ENCODE assay signal across 1 cellular context in the genomic region with DNA sequence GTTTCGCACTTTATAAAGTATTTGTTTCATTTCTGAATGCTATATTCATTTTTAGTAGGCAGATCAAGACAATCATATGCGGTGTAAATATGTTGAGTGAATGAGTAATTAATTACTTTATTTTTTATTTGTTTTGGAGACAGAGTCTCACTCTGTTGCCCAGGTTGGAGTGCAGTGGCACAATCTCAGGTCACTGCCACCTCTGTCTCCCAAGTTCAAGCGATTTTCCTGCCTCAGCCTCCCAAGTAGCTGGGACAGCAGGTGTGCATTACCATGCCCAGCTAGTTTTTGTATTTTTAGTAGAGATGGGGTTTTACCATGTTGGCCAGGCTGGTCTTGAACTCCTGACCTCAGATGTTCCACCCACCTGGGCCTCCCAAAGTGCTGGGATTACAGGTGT. TPM values are rescaled to one million over a fixed set of nuclear protein-coding genes. Genes with fewer than 3 reads are reported as not detected.
"Had no signal": no experiment of that assay in that cellular context is flagged by ENCODE, and none has a peak within 500 bp of the region (broad histone marks: within the 10 kb centered on the region; RNA-seq: fewer than 3 reads in every experiment).

No MANE protein-coding gene starts in this region.

RNA-seq across cellular contexts. Expression of gene RAPH1, which starts 5.5 kb away (rescaled TPM):
- polyA plus RNA-seq: immature natural killer cell had no signal
